21 cellular contexts compared by ENCODE assay signal in the genomic region with DNA sequence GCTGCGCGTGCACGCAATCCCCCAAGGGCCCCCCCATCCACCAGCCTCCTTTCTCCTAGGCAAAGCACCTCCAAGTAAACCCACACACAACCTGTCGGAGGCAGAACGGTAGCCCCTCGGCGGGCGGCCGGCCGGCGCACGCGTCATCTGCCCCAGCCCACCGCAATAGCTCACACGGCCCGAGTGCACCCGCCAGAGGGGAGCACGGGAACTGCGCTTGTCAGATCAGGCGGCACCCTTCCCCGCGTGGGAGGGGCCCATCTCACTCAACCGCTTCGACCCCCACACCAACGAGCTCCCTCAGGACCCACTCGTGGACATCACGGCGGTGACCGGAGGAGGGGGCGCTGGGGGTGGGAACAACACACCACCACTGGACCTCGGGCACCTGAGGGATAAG.
"Had no signal": no experiment of that assay in that cellular context is flagged by ENCODE, and none has a peak within 500 bp of the region (broad histone marks: within the 10 kb centered on the region; RNA-seq: fewer than 3 reads in every experiment).

No MANE protein-coding gene starts in this region.

- DNase-seq: activated CD4-positive, alpha-beta T cell treated with anti-CD3 and anti-CD28 coated beads, Interleukin-2, amount 50 U/mL, for 4 hours; activated CD8-positive, alpha-beta memory T cell treated with anti-CD3 and anti-CD28 coated beads for 24 hours; activated CD8-positive, alpha-beta memory T cell treated with anti-CD3 and anti-CD28 coated beads, Interleukin-2, amount 50 U/mL, for 4 hours; activated naive CD4-positive, alpha-beta T cell treated with anti-CD3 and anti-CD28 coated beads for 36 hours; activated naive CD8-positive, alpha-beta T cell treated with anti-CD3 and anti-CD28 coated beads, Interleukin-2, amount 10 ng/mL, durations not matched to agents 7 days and 5 days; activated T-cell treated with anti-CD3 and anti-CD28 coated beads, Interleukin-2, amount 50 U/mL, for 4 hours; cortex of kidney; left colon; lower lobe of right lung; mesendoderm; nephron progenitor cell; occipital lobe; stimulated activated CD4-positive, alpha-beta T cell treated with anti-CD3 and anti-CD28 coated beads, Interleukin-2, amount 100 ng/mL, for 48 hours; stimulated activated CD8-positive, alpha-beta memory T cell treated with anti-CD3 and anti-CD28 coated beads, Interleukin-4, amount 100 ng/mL, for 48 hours; stimulated activated naive B cell treated with anti-CD40 and anti-IgM and Interleukin-4, amounts not matched to agents 10 μg/mL and 1 μg/mL and 100 μg/mL, for 72 hours; T-helper 1 cell; T-helper 9 cell had no signal

- H3K4me3 Mint-ChIP-seq: activated naive CD4-positive, alpha-beta T cell treated with anti-CD3 and anti-CD28 coated beads for 36 hours; activated T-cell treated with anti-CD3 and anti-CD28 coated beads, Interleukin-2, amount 50 U/mL, for 4 hours; nephron progenitor cell; stimulated activated naive B cell treated with anti-CD40 and anti-IgM and Interleukin-4, amounts not matched to agents 10 μg/mL and 1 μg/mL and 100 μg/mL, for 72 hours had no signal

- H3K27ac ChIP-seq: epithelial cell of prostate, lower lobe of right lung had no signal

- H3K4me1 ChIP-seq: lower lobe of right lung had no signal

- H3K9me3 ChIP-seq: lower lobe of right lung had no signal

- H3K27me3 Mint-ChIP-seq: progenitor cell of endocrine pancreas had no signal

- H3K27ac Mint-ChIP-seq: activated naive CD4-positive, alpha-beta T cell treated with anti-CD3 and anti-CD28 coated beads for 36 hours; activated naive CD8-positive, alpha-beta T cell treated with anti-CD3 and anti-CD28 coated beads, Interleukin-2, amount 10 ng/mL, durations not matched to agents 7 days and 5 days; activated T-helper 2 cell treated with anti-CD3 and anti-CD28 coated beads, Interferon-gamma antibody, Interleukin-2, Interleukin-4, amounts not matched to agents 10 μg/mL and 5 μg/mL and 100 μg/mL, durations not matched to agents 14 hours and 24 hours and 36 hours; nephron progenitor cell; progenitor cell of endocrine pancreas; stimulated activated naive B cell treated with anti-CD40 and anti-IgM and Interleukin-4, amounts not matched to agents 10 μg/mL and 1 μg/mL and 100 μg/mL, for 72 hours had no signal

- H3K36me3 Mint-ChIP-seq: activated naive CD8-positive, alpha-beta T cell treated with anti-CD3 and anti-CD28 coated beads, Interleukin-2, amount 10 ng/mL, durations not matched to agents 7 days and 5 days had no signal

- H3K36me3 ChIP-seq: lower lobe of right lung had no signal

- H3K4me1 Mint-ChIP-seq: activated naive CD8-positive, alpha-beta T cell treated with anti-CD3 and anti-CD28 coated beads, Interleukin-2, amount 10 ng/mL, durations not matched to agents 7 days and 5 days; nephron progenitor cell; stimulated activated naive B cell treated with anti-CD40 and anti-IgM and Interleukin-4, amounts not matched to agents 10 μg/mL and 1 μg/mL and 100 μg/mL, for 72 hours had no signal

- H3K4me3 ChIP-seq: lower lobe of right lung, mucosa of descending colon had no signal
